27 cellular contexts compared by ENCODE assay signal in genomic region chr20:52269926-52270325, GRCh38.
"Had no signal": no experiment of that assay in that cellular context is flagged by ENCODE, and none has a peak within 500 bp of the region (broad histone marks: within the 10 kb centered on the region; RNA-seq: fewer than 3 reads in every experiment).

No MANE protein-coding gene starts in this region.

- H3K36me3 Mint-ChIP-seq: mesothelial cell of epicardium; naive B cell; natural killer cell treated with Interleukin-12 subunit alpha and Interleukin-12 subunit beta and Interleukin-15 and Interleukin-18, amount 100 ng/mL, for 72 hours; stimulated activated naive B cell treated with anti-CD40 and anti-IgM and Interleukin-4, amounts not matched to agents 10 μg/mL and 1 μg/mL and 100 μg/mL, for 72 hours had no signal

- H3K79me2 ChIP-seq: hepatocyte had no signal

- H3K9me3 ChIP-seq: left ventricle myocardium inferior, pancreas, prostate gland, stomach, testis, thyroid gland, transverse colon, upper lobe of left lung had no signal

- H3K27ac ChIP-seq: hepatocyte, left ventricle myocardium inferior, pancreas, prostate gland, stomach, testis, thyroid gland, transverse colon, upper lobe of left lung had no signal

- H3K4me1 Mint-ChIP-seq: naive B cell; stimulated activated naive B cell treated with anti-CD40 and anti-IgM and Interleukin-4, amounts not matched to agents 10 μg/mL and 1 μg/mL and 100 μg/mL, for 72 hours had no signal

- H3K4me3 ChIP-seq: hepatocyte, left ventricle myocardium inferior, lung, pancreas, prostate gland, stomach, testis, thyroid gland, transverse colon, upper lobe of left lung had no signal

- H3K9me3 Mint-ChIP-seq: mesothelial cell of epicardium; naive B cell; natural killer cell treated with Interleukin-12 subunit alpha and Interleukin-12 subunit beta and Interleukin-15 and Interleukin-18, amount 100 ng/mL, for 72 hours; neural crest cell; stimulated activated naive B cell treated with anti-CD40 and anti-IgM and Interleukin-4, amounts not matched to agents 10 μg/mL and 1 μg/mL and 100 μg/mL, for 72 hours had no signal

- DNase-seq: islet precursor cell; left ventricle myocardium inferior; mesendoderm; naive B cell; nucleus accumbens; pancreas; posterior cingulate gyrus; retina; right cardiac atrium; stimulated activated CD4-positive, alpha-beta T cell treated with anti-CD3 and anti-CD28 coated beads, Interleukin-12 subunit alpha, Interleukin-12 subunit beta, amount 100 ng/mL, for 4 hours; stimulated activated CD4-positive, alpha-beta T cell treated with anti-CD3 and anti-CD28 coated beads, Interleukin-15, amount 100 ng/mL, for 24 hours; stimulated activated CD4-positive, alpha-beta T cell treated with anti-CD3 and anti-CD28 coated beads, Interleukin-2, amount 100 ng/mL, for 24 hours; stimulated activated CD4-positive, alpha-beta T cell treated with anti-CD3 and anti-CD28 coated beads, Interleukin-4, amount 100 ng/mL, for 1 hour; stimulated activated naive B cell treated with anti-CD40 and anti-IgM and Interleukin-4, amounts not matched to agents 10 μg/mL and 1 μg/mL and 100 μg/mL, for 72 hours; stimulated activated naive CD8-positive, alpha-beta T cell treated with anti-CD3 and anti-CD28 coated beads, Interleukin-15, Interleukin-2, amounts not matched to agents 100 U/mL and 50 U/mL, for 24 hours; stomach; testis; thyroid gland; transverse colon; upper lobe of left lung had no signal

- H3K27ac Mint-ChIP-seq: mesothelial cell of epicardium; naive B cell; natural killer cell treated with Interleukin-12 subunit alpha and Interleukin-12 subunit beta and Interleukin-15 and Interleukin-18, amount 100 ng/mL, for 72 hours; stimulated activated naive B cell treated with anti-CD40 and anti-IgM and Interleukin-4, amounts not matched to agents 10 μg/mL and 1 μg/mL and 100 μg/mL, for 72 hours had no signal

- H3K36me3 ChIP-seq: left ventricle myocardium inferior, pancreas, prostate gland, stomach, thyroid gland, transverse colon, upper lobe of left lung had no signal

- FAIRE-seq: pancreas, urothelium cell line had no signal

- H2AFZ ChIP-seq: hepatocyte had no signal

- H3K4me3 Mint-ChIP-seq: mesothelial cell of epicardium; naive B cell; natural killer cell treated with Interleukin-12 subunit alpha and Interleukin-12 subunit beta and Interleukin-15 and Interleukin-18, amount 100 ng/mL, for 72 hours; neural crest cell; stimulated activated naive B cell treated with anti-CD40 and anti-IgM and Interleukin-4, amounts not matched to agents 10 μg/mL and 1 μg/mL and 100 μg/mL, for 72 hours had no signal

- H3K4me1 ChIP-seq: left ventricle myocardium inferior, pancreas, prostate gland, stomach, testis, thyroid gland, transverse colon, upper lobe of left lung had no signal

- H3K27me3 ChIP-seq: hepatocyte, pancreas, stomach, testis, thyroid gland, transverse colon, upper lobe of left lung had no signal

- ATAC-seq: natural killer cell treated with Interleukin-12 subunit alpha and Interleukin-12 subunit beta and Interleukin-15 and Interleukin-18, amount 100 ng/mL, for 72 hours; pancreas; right cardiac atrium; stimulated activated naive B cell treated with anti-CD40 and anti-IgM and Interleukin-4, amounts not matched to agents 10 μg/mL and 1 μg/mL and 100 μg/mL, for 72 hours; stimulated activated naive CD8-positive, alpha-beta T cell treated with anti-CD3 and anti-CD28 coated beads, Interleukin-15, Interleukin-2, amounts not matched to agents 100 U/mL and 50 U/mL, for 24 hours had no signal
